13 cellular contexts compared by ENCODE assay signal in the genomic region with DNA sequence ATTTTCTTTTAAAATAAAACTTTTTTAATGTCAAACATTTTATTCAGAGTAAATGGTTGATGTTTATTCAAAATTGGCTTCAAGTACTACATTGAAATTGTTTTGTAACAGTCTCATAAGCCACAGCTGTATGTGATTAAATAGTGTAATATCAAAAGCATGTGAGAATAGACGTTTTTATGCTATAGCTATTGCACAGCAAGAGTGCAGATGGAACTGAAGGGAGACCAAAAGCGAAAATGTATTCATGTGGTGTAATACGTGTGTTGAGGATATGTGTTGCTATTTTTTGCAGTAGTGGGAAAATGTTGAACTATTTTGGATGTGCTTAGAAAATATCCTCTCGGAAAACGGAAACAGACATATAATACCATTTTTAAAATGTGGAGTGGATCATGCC. TPM values are rescaled to one million over a fixed set of nuclear protein-coding genes. Genes with fewer than 3 reads are reported as not detected.
DNase-seq lines count a peak whose midpoint lies in the region; ATAC-seq, FAIRE-seq and TF ChIP-seq lines count a peak whose summit lies in the region.
"Had no signal": no experiment of that assay in that cellular context is flagged by ENCODE, and none has a peak within 500 bp of the region (broad histone marks: within the 10 kb centered on the region; RNA-seq: fewer than 3 reads in every experiment).

No MANE protein-coding gene starts in this region.

- TF ChIP-seq CTCF in ascending aorta (IDR thresholded peaks at IDR 0.05) (no peak), spleen (IDR thresholded peaks at IDR 0.05 in 8 of 11, conservative IDR thresholded peaks at IDR 0.05 in 3 of 11) (no peak)

- peak; percentile 5 for FAIRE-seq in GM12891 (lab: Jason Lieb, UNC)

- H3K4me1 Mint-ChIP-seq in activated T-cell treated with anti-CD3 and anti-CD28 coated beads, Interleukin-2, amount 50 U/mL, for 72 hours (ENCODE audit: low read depth), result peaks cover 36% of the 10 kb centered on the region

- 45 to 66% (median 57%) methylated on average over 5 of the region's 5 CpGs for WGBS in spleen, 5 donors

- H3K4me3 ChIP-seq in ascending aorta (peak overlapping the region; percentile 38 to 65), spleen (peak overlapping the region in 4 of 8 donors; percentile 5 to 74 (median 22))

- H3K36me3 Mint-ChIP-seq in activated T-cell treated with anti-CD3 and anti-CD28 coated beads, Interleukin-2, amount 50 U/mL, for 72 hours (ENCODE audit: insufficient read depth in 2 of 2), result no peaks in the 10 kb centered on the region

- H3K27me3 Mint-ChIP-seq in activated T-cell treated with anti-CD3 and anti-CD28 coated beads, Interleukin-2, amount 50 U/mL, for 72 hours (ENCODE audit: low read depth), result peaks cover 21% of the 10 kb centered on the region

- intact Hi-C loops in ascending aorta (cut with DNase I) (loop anchor here (10.0 kb wide), 1 partner anchor 638 kb away; no protein-coding TSS in a partner anchor), spleen (cut with DNase I; ENCODE audit: low total_unique reads) (no loop called here)

- H3K27me3 ChIP-seq in ascending aorta (no peaks in the 10 kb centered on the region), spleen (replicated peaks in 1 of 7) (no peaks in the 10 kb centered on the region)

- no peak overlapping the region for H3K27ac Mint-ChIP-seq in activated T-cell treated with anti-CD3 and anti-CD28 coated beads, Interleukin-2, amount 50 U/mL, for 72 hours
- H3K27ac Mint-ChIP-seq: activated naive CD8-positive, alpha-beta T cell treated with anti-CD3 and anti-CD28 coated beads, Interleukin-2, amount 50 U/mL, for 24 hours; T-helper 2 cell treated with Interferon-gamma antibody and Interleukin-4, amounts not matched to agents 5 μg/mL and 100 μg/mL, for 36 hours had no signal

- TF ChIP-seq POLR2A in GM12891 (IDR thresholded peaks at IDR 0.05; ENCODE audit: low read depth, low read length) (no peak), spleen (IDR thresholded peaks at IDR 0.05) (no peak)

- DNase-seq in GM12891 (ENCODE audit: insufficient read length, low spot score) (no peak), ascending aorta (ENCODE audit: low spot score in 2 of 2) (no peak), fibroblast of the conjunctiva (ENCODE audit: low read depth) (peak; percentile 74), spleen (no peak), COLO829 (ENCODE audit: low spot score) (no peak), AG20443 (ENCODE audit: low spot score) (no peak)
- DNase-seq in activated T-cell treated with anti-CD3 and anti-CD28 coated beads, Interleukin-2, amount 50 U/mL, for 72 hours, result no peak
- DNase-seq: activated naive CD8-positive, alpha-beta T cell treated with anti-CD3 and anti-CD28 coated beads, Interleukin-2, amount 50 U/mL, for 24 hours; left colon; NCI-H2081 had no signal

- H3K36me3 ChIP-seq in ascending aorta (no peaks in the 10 kb centered on the region), spleen (no peaks in the 10 kb centered on the region)

- H3K9me3 ChIP-seq in ascending aorta (no peaks in the 10 kb centered on the region), spleen (no peaks in the 10 kb centered on the region)

- no peaks in the 10 kb centered on the region for H3K9me3 Mint-ChIP-seq in activated T-cell treated with anti-CD3 and anti-CD28 coated beads, Interleukin-2, amount 50 U/mL, for 72 hours
- H3K9me3 Mint-ChIP-seq: activated naive CD8-positive, alpha-beta T cell treated with anti-CD3 and anti-CD28 coated beads, Interleukin-2, amount 50 U/mL, for 24 hours; T-helper 2 cell treated with Interferon-gamma antibody and Interleukin-4, amounts not matched to agents 5 μg/mL and 100 μg/mL, for 36 hours had no signal

- ATAC-seq in activated T-cell treated with anti-CD3 and anti-CD28 coated beads, Interleukin-2, amount 50 U/mL, for 72 hours (replicated peaks in 1 of 2), result no peak
- ATAC-seq in HG02981 (IDR thresholded peaks at IDR 0.05; ENCODE audit: unreplicated experiment), result no peak
- ATAC-seq: activated naive CD8-positive, alpha-beta T cell treated with anti-CD3 and anti-CD28 coated beads, Interleukin-2, amount 50 U/mL, for 24 hours; left colon had no signal

- H3K4me1 ChIP-seq in ascending aorta (peaks cover 12 to 20% of the 10 kb centered on the region in 2 donors), spleen (peaks cover 0 to 17% (median 0%) of the 10 kb centered on the region in 6 donors)
- H3K4me1 ChIP-seq: parathyroid adenoma had no signal

- H3K27ac ChIP-seq in ascending aorta (peak overlapping the region; percentile 58 to 91), spleen (peak overlapping the region in 6 of 8 donors; percentile 59 to 86 (median 72))
- H3K27ac ChIP-seq: parathyroid adenoma had no signal

- no peak overlapping the region for H3K4me3 Mint-ChIP-seq in activated T-cell treated with anti-CD3 and anti-CD28 coated beads, Interleukin-2, amount 50 U/mL, for 72 hours
- H3K4me3 Mint-ChIP-seq: activated naive CD8-positive, alpha-beta T cell treated with anti-CD3 and anti-CD28 coated beads, Interleukin-2, amount 50 U/mL, for 24 hours; T-helper 2 cell treated with Interferon-gamma antibody and Interleukin-4, amounts not matched to agents 5 μg/mL and 100 μg/mL, for 36 hours had no signal

TF ChIP-seq in GM12891, 5 proteins besides CTCF, POLR2A, EP300 and RAD21:
- TF ChIP-seq SPI1 (IDR thresholded peaks at IDR 0.05; ENCODE audit: low read depth, low read length) (no peak), TAF1 (IDR thresholded peaks at IDR 0.05; ENCODE audit: low read depth, low read length) (no peak), POU2F2 (IDR thresholded peaks at IDR 0.05; ENCODE audit: low read depth, low read length) (no peak), PAX5 (IDR thresholded peaks at IDR 0.05; ENCODE audit: insufficient read depth, low read length, severe bottlenecking) (no peak), POLR2AphosphoS5 (IDR thresholded peaks at IDR 0.05; ENCODE audit: low read depth, low read length) (no peak)

RNA-seq across cellular contexts. Expression of gene RBMS3, which starts 6.0 kb away (rescaled TPM):
- 0.58 TPM for polyA plus RNA-seq in GM12891 (2012; ENCODE audit: low read depth, missing spikeins)
- total RNA-seq in ascending aorta (65.8 TPM), spleen (10 to 100 TPM; 34.7 to 81.9 (median 58.1) TPM)
- 1 to 10 TPM; 2.6 to 8.8 (median 5.1) TPM for polyA plus RNA-seq in spleen
- total RNA-seq in activated T-cell treated with anti-CD3 and anti-CD28 coated beads, Interleukin-2, amount 50 U/mL, for 72 hours, result 1 to 10 TPM; 2.5 to 3.0 TPM

Comparison
In these comparisons a context has a peak if more than half of its experiments do, and no peak if none do; other contexts are left out.
1. RNA of gene RBMS3, which starts 6.0 kb away (total RNA-seq): 65.8 TPM in ascending aorta (single experiment) and 34.7 to 81.9 TPM in spleen; 2.5 to 3.0 TPM in activated T-cell treated with anti-CD3 and anti-CD28 coated beads, Interleukin-2, amount 50 U/mL, for 72 hours; every median in the first group is over 4 times any median in the second.